Comparison of ENCODE assay signal across 8 cellular contexts in genomic region chrX:151505796-151506195, GRCh38. TPM values are rescaled to one million over a fixed set of nuclear protein-coding genes. Genes with fewer than 3 reads are reported as not detected.
DNase-seq lines count a peak whose midpoint lies in the region; ATAC-seq and TF ChIP-seq lines count a peak whose summit lies in the region.

No MANE protein-coding gene starts in this region.

- no peak overlapping the region for H3K4me3 ChIP-seq in MM.1S (ENCODE audit: low read length)
- no peak overlapping the region for H3K4me3 ChIP-seq in endodermal cell (ENCODE audit: low read length)
- H3K4me3 ChIP-seq in CD8-positive, alpha-beta memory T cell (ENCODE audit: low read length) = no peak overlapping the region
- H3K4me3 ChIP-seq in esophagus muscularis mucosa = no peak overlapping the region

- DNase-seq in ACHN (peak; percentile 22), ELR (ENCODE audit: low read depth) (peak; percentile 16), MM.1S (no peak), endodermal cell (peak; percentile 79), esophagus muscularis mucosa (ENCODE audit: extremely low spot score) (no peak)
- no peak for DNase-seq in CD8-positive, alpha-beta memory T cell
- no peak for DNase-seq in effector CD8-positive, alpha-beta T cell (lab: John Stamatoyannopoulos, UW)

- H3K36me3 Mint-ChIP-seq in endodermal cell (ENCODE audit: low read depth) = no peaks in the 10 kb centered on the region
- H3K36me3 Mint-ChIP-seq in CD8-positive, alpha-beta memory T cell = no peaks in the 10 kb centered on the region

- in situ Hi-C loops in ACHN (cut with HindIII; ENCODE audit: low pct_ligation_motif_present, low pct_unique_long_range_greater_than_20kb, low sequenced_read_pairs) = no loop called here

- TF ChIP-seq CTCF in MM.1S (IDR thresholded peaks at IDR 0.05; ENCODE audit: low read length) (peak; percentile 28), endodermal cell (conservative IDR thresholded peaks at IDR 0.05) (peak; percentile 79), esophagus muscularis mucosa (IDR thresholded peaks at IDR 0.05) (no peak)

- no peak overlapping the region for H2AFZ ChIP-seq in MM.1S (ENCODE audit: low read length)

- H3K9ac ChIP-seq in MM.1S (ENCODE audit: low read length) (no peak overlapping the region), endodermal cell (ENCODE audit: extremely low read depth, low read length, poor library complexity, severe bottlenecking) (no peak overlapping the region)

- WGBS in endodermal cell (ENCODE audit: insufficient coverage in 1 of 2, insufficient read length in 1 of 2), 2 experiments = 33% methylated on average over 2 of the region's 2 CpGs; no CpG with 5 or more reads in 1 of the 2 experiments
- WGBS in esophagus muscularis mucosa = 45% methylated on average over 2 of the region's 2 CpGs

- no peaks in the 10 kb centered on the region for H3K27me3 Mint-ChIP-seq in endodermal cell (ENCODE audit: insufficient read depth)
- H3K27me3 Mint-ChIP-seq in CD8-positive, alpha-beta memory T cell = peaks cover 3 to 27% of the 10 kb centered on the region in 2 donors

- POLR2A ChIA-PET in CD8-positive, alpha-beta memory T cell (lab: Charles Lee) = no interaction called here

- H3K79me2 ChIP-seq in MM.1S (ENCODE audit: low read length) = no peaks in the 10 kb centered on the region

- peaks cover 57% of the 10 kb centered on the region for H3K9me3 Mint-ChIP-seq in endodermal cell
- H3K9me3 Mint-ChIP-seq in CD8-positive, alpha-beta memory T cell = no peaks in the 10 kb centered on the region

- H3K4me2 ChIP-seq in MM.1S (ENCODE audit: low read depth, low read length) = no peak overlapping the region

- no peaks in the 10 kb centered on the region for H3K4me1 ChIP-seq in MM.1S (ENCODE audit: low read length)
- no peaks in the 10 kb centered on the region for H3K4me1 ChIP-seq in endodermal cell (ENCODE audit: control insufficient read depth, insufficient read depth, low read length)
- H3K4me1 ChIP-seq in CD8-positive, alpha-beta memory T cell (ENCODE audit: insufficient read depth, low read length) = no peaks in the 10 kb centered on the region
- H3K4me1 ChIP-seq in esophagus muscularis mucosa = no peaks in the 10 kb centered on the region

- no peaks in the 10 kb centered on the region for H3K9me3 ChIP-seq in MM.1S (replicated peaks; ENCODE audit: insufficient read depth, low read length)
- no peaks in the 10 kb centered on the region for H3K9me3 ChIP-seq in endodermal cell (ENCODE audit: control insufficient read depth, low read length)
- H3K9me3 ChIP-seq in CD8-positive, alpha-beta memory T cell (ENCODE audit: low read length) = no peaks in the 10 kb centered on the region
- H3K9me3 ChIP-seq in esophagus muscularis mucosa = no peaks in the 10 kb centered on the region

- no peaks in the 10 kb centered on the region for H3K27me3 ChIP-seq in MM.1S (replicated peaks; ENCODE audit: insufficient read depth, low read length)
- H3K27me3 ChIP-seq in endodermal cell (ENCODE audit: control insufficient read depth, insufficient read depth, low read length, poor library complexity, severe bottlenecking) = no peaks in the 10 kb centered on the region
- no peaks in the 10 kb centered on the region for H3K27me3 ChIP-seq in CD8-positive, alpha-beta memory T cell (ENCODE audit: insufficient read depth, low read length, poor library complexity, severe bottlenecking)
- no peaks in the 10 kb centered on the region for H3K27me3 ChIP-seq in esophagus muscularis mucosa

- no peak for TF ChIP-seq EP300 in esophagus muscularis mucosa (IDR thresholded peaks at IDR 0.05)

- H3K4me3 Mint-ChIP-seq in endodermal cell = no peak overlapping the region
- no peak overlapping the region for H3K4me3 Mint-ChIP-seq in CD8-positive, alpha-beta memory T cell

- H3K9me2 ChIP-seq in MM.1S (replicated peaks; ENCODE audit: insufficient read depth, low read length) = no peaks in the 10 kb centered on the region

- H3K27ac Mint-ChIP-seq in endodermal cell = no peak overlapping the region
- H3K27ac Mint-ChIP-seq in CD8-positive, alpha-beta memory T cell = peak overlapping the region in 1 of 8 donors; percentile 11

- TF ChIP-seq POLR2A in esophagus muscularis mucosa (IDR thresholded peaks at IDR 0.05; ENCODE audit: low read depth) = no peak

- CTCF ChIA-PET in CD8-positive, alpha-beta memory T cell (lab: Charles Lee) = no interaction called here

- H3K36me3 ChIP-seq in MM.1S (replicated peaks; ENCODE audit: insufficient read depth, low read length) = no peaks in the 10 kb centered on the region
- no peaks in the 10 kb centered on the region for H3K36me3 ChIP-seq in endodermal cell (ENCODE audit: control insufficient read depth, insufficient read depth, low read length)
- no peaks in the 10 kb centered on the region for H3K36me3 ChIP-seq in CD8-positive, alpha-beta memory T cell (ENCODE audit: insufficient read depth, low read length)
- no peaks in the 10 kb centered on the region for H3K36me3 ChIP-seq in esophagus muscularis mucosa

- H3F3A ChIP-seq in MM.1S (ENCODE audit: insufficient read depth, low read length) = no peaks in the 10 kb centered on the region

- peaks cover 28% of the 10 kb centered on the region for H3K4me1 Mint-ChIP-seq in endodermal cell
- H3K4me1 Mint-ChIP-seq in CD8-positive, alpha-beta memory T cell = no peaks in the 10 kb centered on the region

- no peak for ATAC-seq in HG03342 (IDR thresholded peaks at IDR 0.05; ENCODE audit: unreplicated experiment)

- intact Hi-C loops in esophagus muscularis mucosa (cut with DNase I) = no loop called here

- H4K20me1 ChIP-seq in MM.1S (ENCODE audit: insufficient read depth, low read length) = no peaks in the 10 kb centered on the region

- H3K27ac ChIP-seq in MM.1S (ENCODE audit: low read length) (no peak overlapping the region), endodermal cell (ENCODE audit: low read depth, low read length) (no peak overlapping the region), esophagus muscularis mucosa (replicated peaks in 1 of 4) (no peak overlapping the region)
- no peak overlapping the region for H3K27ac ChIP-seq in CD8-positive, alpha-beta memory T cell (ENCODE audit: low read depth, low read length)

RNA-seq across cellular contexts. Expression of gene PASD1, which starts 57.7 kb away (rescaled TPM):
- total RNA-seq in endodermal cell (not detected), esophagus muscularis mucosa (not detected)
- not detected for polyA plus RNA-seq in endodermal cell (2013, experiment 1 of 2)
- polyA plus RNA-seq in endodermal cell (2013, experiment 2 of 2) = not detected
- not detected for total RNA-seq in CD8-positive, alpha-beta memory T cell
- not detected for polyA plus RNA-seq in CD8-positive, alpha-beta memory T cell

Comparison
In these comparisons a context has a peak if more than half of its experiments do, and no peak if none do; other contexts are left out.
1. DNase-seq: peak in ACHN (single experiment), ELR (single experiment) and endodermal cell (single experiment); none in MM.1S (single experiment), CD8-positive, alpha-beta memory T cell (0 of 5), effector CD8-positive, alpha-beta T cell (single experiment) and esophagus muscularis mucosa (single experiment).
2. CTCF ChIP-seq: peak in MM.1S (single experiment) and endodermal cell (single experiment); none in esophagus muscularis mucosa (0 of 3).